In genomic region chr10:44966129-44966815, GRCh38 we compare ENCODE assay signal across 8 cellular contexts. TPM values are rescaled to one million over a fixed set of nuclear protein-coding genes. Genes with fewer than 3 reads are reported as not detected.
A peak's percentile ranks its signal among the peaks of the same experiment; 100 is the strongest.
DNase-seq lines count a peak whose midpoint lies in the region; ATAC-seq and TF ChIP-seq lines count a peak whose summit lies in the region.

No MANE protein-coding gene starts in this region.

- WGBS in adrenal gland, 4 donors, result 69 to 73% (median 72%) methylated on average over 8 of the region's 8 CpGs
- WGBS in SK-N-SH (ENCODE audit: low lambda C conversion rate), result 81% methylated on average over 8 of the region's 8 CpGs

- peak in 3 of 7 donors; percentile 7 to 41 (median 15) for DNase-seq in adrenal gland
- DNase-seq in osteocyte (ENCODE audit: extremely low spot score, unreplicated experiment), result no peak
- no peak for DNase-seq in stimulated activated naive CD4-positive, alpha-beta T cell (lab: John Stamatoyannopoulos, UW)
- DNase-seq in RPMI8226, result no peak
- DNase-seq in DMS 273 treated with DMSO at 0.1 percent for 48 hours (lab: John Stamatoyannopoulos, UW), result no peak
- DNase-seq in SK-N-SH, result no peak

- no peaks in the 10 kb centered on the region for H3F3A ChIP-seq in SK-N-SH (replicated peaks; ENCODE audit: insufficient read depth)

- H3K79me2 ChIP-seq in SK-N-SH (ENCODE audit: insufficient read depth), result no peaks in the 10 kb centered on the region

- no peak for TF ChIP-seq RAD21 in SK-N-SH (IDR thresholded peaks at IDR 0.05; ENCODE audit: low read length)

- no peaks in the 10 kb centered on the region for H4K20me1 ChIP-seq in SK-N-SH (ENCODE audit: insufficient read depth)

- H3K27ac Mint-ChIP-seq in osteocyte (ENCODE audit: unreplicated experiment), result peak overlapping the region; percentile 74

- H3K4me1 Mint-ChIP-seq in osteocyte (ENCODE audit: unreplicated experiment), result peaks cover 52% of the 10 kb centered on the region

- TF ChIP-seq EP300 in SK-N-SH (IDR thresholded peaks at IDR 0.05; ENCODE audit: borderline replicate concordance in 1 of 2, low read depth in 1 of 2, low read length in 1 of 2), result no peak

- H3K27ac ChIP-seq in adrenal gland (peak overlapping the region in 3 of 5 donors; percentile 0 to 80 (median 46)), SK-N-SH (ENCODE audit: low read depth in 2 of 2, low read length in 1 of 2) (no peak overlapping the region)

- no peaks in the 10 kb centered on the region for H3K9me2 ChIP-seq in SK-N-SH

- H3K4me1 ChIP-seq in adrenal gland (replicated peaks in 1 of 2), result peaks cover 8 to 49% of the 10 kb centered on the region in 2 donors
- H3K4me1 ChIP-seq in SK-N-SH (ENCODE audit: control insufficient read depth in 1 of 2, insufficient read depth in 2 of 2, low read depth in 1 of 2, low read length in 1 of 2), result peaks cover 12 to 16% of the 10 kb centered on the region in 2 experiments; a peak in 1 of 4 replicates

- intact Hi-C loops in adrenal gland (cut with DNase I), result no loop called here

- no peak overlapping the region; the same call in 1 of the 2 replicates for H3K4me2 ChIP-seq in SK-N-SH

- TF ChIP-seq POLR2A in adrenal gland (IDR thresholded peaks at IDR 0.05), result no peak

- no peak overlapping the region for H3K4me3 Mint-ChIP-seq in osteocyte (ENCODE audit: unreplicated experiment)

- H3K9me3 ChIP-seq in adrenal gland (replicated peaks in 1 of 3) (no peaks in the 10 kb centered on the region), SK-N-SH (no peaks in the 10 kb centered on the region)

- CTCF ChIA-PET in SK-N-SH (lab: Yijun Ruan, JAX), result interaction anchor here (1.0 to 9.6 kb wide), 3 partner anchors 13 to 38 kb away, joined by 3 to 81 read pairs (median 4); no protein-coding TSS in a partner anchor

- no peaks in the 10 kb centered on the region for H3K27me3 ChIP-seq in adrenal gland
- no peaks in the 10 kb centered on the region for H3K27me3 ChIP-seq in SK-N-SH (ENCODE audit: insufficient read depth)

- peak; percentile 25 for ATAC-seq in GM18517 (IDR thresholded peaks at IDR 0.05; ENCODE audit: unreplicated experiment)
- peak; percentile 30 for ATAC-seq in HG02623 (IDR thresholded peaks at IDR 0.05; ENCODE audit: unreplicated experiment)

- H3K4me3 ChIP-seq in adrenal gland (no peak overlapping the region), SK-N-SH (ENCODE audit: low read depth in 2 of 2, low read length in 1 of 2) (no peak overlapping the region)

- no peaks in the 10 kb centered on the region for H3K27me3 Mint-ChIP-seq in osteocyte (ENCODE audit: unreplicated experiment)

- H3K36me3 Mint-ChIP-seq in osteocyte (ENCODE audit: unreplicated experiment), result peaks cover 2% of the 10 kb centered on the region

- peaks cover 0 to 8% of the 10 kb centered on the region in 2 donors for H3K36me3 ChIP-seq in adrenal gland (replicated peaks in 1 of 2)
- H3K36me3 ChIP-seq in SK-N-SH (replicated peaks in 1 of 2; ENCODE audit: control insufficient read depth in 1 of 2, insufficient read depth in 2 of 2, low read length in 1 of 2), result peaks cover 0 to 6% of the 10 kb centered on the region in 2 experiments

- POLR2A ChIA-PET in SK-N-SH (lab: Yijun Ruan, JAX), result interaction anchor here (0.6 to 1.1 kb wide), 2 partner anchors 34 to 127 kb away, joined by 3 to 4 read pairs; no protein-coding TSS in a partner anchor

- no peak overlapping the region for H3K9ac ChIP-seq in SK-N-SH

- H2AFZ ChIP-seq in SK-N-SH (ENCODE audit: low read depth), result no peak overlapping the region

- no peaks in the 10 kb centered on the region for H3K9me3 Mint-ChIP-seq in osteocyte (ENCODE audit: unreplicated experiment)

- TF ChIP-seq CTCF in adrenal gland (IDR thresholded peaks at IDR 0.05), result no peak
- TF ChIP-seq CTCF in osteocyte (IDR thresholded peaks at IDR 0.05), result no peak
- TF ChIP-seq CTCF in SK-N-SH (IDR thresholded peaks at IDR 0.05), result no peak

TF ChIP-seq in SK-N-SH, 30 proteins besides CTCF, POLR2A, EP300 and RAD21:
- TF ChIP-seq YY1 (IDR thresholded peaks at IDR 0.05; ENCODE audit: low read depth), result no peak
- TF ChIP-seq NFIC (IDR thresholded peaks at IDR 0.05; ENCODE audit: borderline replicate concordance), result no peak
- no peak for TF ChIP-seq POLR2AphosphoS5 (IDR thresholded peaks at IDR 0.05; ENCODE audit: low read depth, low read length)
- no peak for TF ChIP-seq FOSL2 (IDR thresholded peaks at IDR 0.05; ENCODE audit: borderline replicate concordance, low read depth)
- TF ChIP-seq JUND (IDR thresholded peaks at IDR 0.05), result no peak
- TF ChIP-seq RFX5 (IDR thresholded peaks at IDR 0.05; ENCODE audit: low read length), result no peak
- no peak for TF ChIP-seq RXRA (IDR thresholded peaks at IDR 0.05; ENCODE audit: borderline replicate concordance, low read depth)
- no peak for TF ChIP-seq MEF2A (IDR thresholded peaks at IDR 0.05; ENCODE audit: borderline replicate concordance, low read depth)
- no peak for TF ChIP-seq FOXM1 (IDR thresholded peaks at IDR 0.05; ENCODE audit: low read depth)
- TF ChIP-seq SMC3 (IDR thresholded peaks at IDR 0.05; ENCODE audit: low read depth, low read length), result no peak
- no peak for TF ChIP-seq TEAD4 (IDR thresholded peaks at IDR 0.05; ENCODE audit: borderline replicate concordance, insufficient read depth)
- TF ChIP-seq GABPA (IDR thresholded peaks at IDR 0.05; ENCODE audit: low read depth), result no peak
- TF ChIP-seq IRF3 (IDR thresholded peaks at IDR 0.05; ENCODE audit: low read depth, low read length), result no peak
- no peak for TF ChIP-seq TCF12 (IDR thresholded peaks at IDR 0.05)
- TF ChIP-seq ZBTB33 (IDR thresholded peaks at IDR 0.05; ENCODE audit: borderline replicate concordance, low read depth), result no peak
- TF ChIP-seq GATA2 (CRISPR knock-in tag; IDR thresholded peaks at IDR 0.05), result no peak
TF ChIP-seq in SK-N-SH: peak in this region for 0.

RNA-seq across cellular contexts. Expression of gene RASSF4, which starts 6.7 kb away (rescaled TPM):
- 10 to 100 TPM in 7 of 8 donors, 1 to 10 TPM in 1; 6.6 to 38.8 (median 25.0) TPM for total RNA-seq in adrenal gland
- 10 to 100 TPM in 2 of 3 donors, 1 to 10 TPM in 1; 5.2 to 47.5 (median 38.3) TPM for polyA plus RNA-seq in adrenal gland
- 11.7 and 11.8 TPM in 2 replicates for total RNA-seq in osteocyte
- 11.0 and 14.1 TPM in 2 replicates for polyA plus RNA-seq in SK-N-SH (2012; rRNA removed)
- 4.6 and 5.5 TPM in 2 replicates for polyA plus RNA-seq in SK-N-SH (2012; cell fraction: cytosol; rRNA removed)
- 70.4 and 80.8 TPM in 2 replicates for polyA plus RNA-seq in SK-N-SH (2012; cell fraction: nucleus; rRNA removed)

RNA-seq across cellular contexts. Expression of gene DEPP1, which starts 12.3 kb away (rescaled TPM):
- total RNA-seq in adrenal gland, result 100 to 1,000 TPM in 4 of 8 donors, 10 to 100 TPM in 4; 13.2 to 179 (median 95.2) TPM
- polyA plus RNA-seq in adrenal gland, result 10 to 100 TPM; 17.6 to 86.8 (median 18.2) TPM
- 10.3 and 10.4 TPM in 2 replicates for total RNA-seq in osteocyte
- polyA plus RNA-seq in SK-N-SH (2012; rRNA removed), result 5.3 and 6.1 TPM in 2 replicates
- polyA plus RNA-seq in SK-N-SH (2012; cell fraction: cytosol; rRNA removed), result 3.2 and 4.1 TPM in 2 replicates
- polyA plus RNA-seq in SK-N-SH (2012; cell fraction: nucleus; rRNA removed), result 8.7 and 9.0 TPM in 2 replicates

RNA-seq across cellular contexts. Expression of gene ZNF22, which starts 34.5 kb away (rescaled TPM):
- total RNA-seq in adrenal gland, result 10 to 100 TPM in 7 of 8 donors, 1 to 10 TPM in 1; 8.0 to 17.3 (median 13.2) TPM
- 10 to 100 TPM; 10.9 to 21.3 (median 11.7) TPM for polyA plus RNA-seq in adrenal gland
- total RNA-seq in osteocyte, result 22.9 and 23.4 TPM in 2 replicates
- polyA plus RNA-seq in SK-N-SH (2012; rRNA removed), result 10.2 and 13.2 TPM in 2 replicates
- polyA plus RNA-seq in SK-N-SH (2012; cell fraction: cytosol; rRNA removed), result 17.1 and 20.7 TPM in 2 replicates
- polyA plus RNA-seq in SK-N-SH (2012; cell fraction: nucleus; rRNA removed), result 2.3 and 5.2 TPM in 2 replicates

RNA-seq across cellular contexts. Expression of gene TMEM72, which starts 55.1 kb away (rescaled TPM):
- total RNA-seq in adrenal gland (not detected), osteocyte (not detected in 2 replicates)
- polyA plus RNA-seq in adrenal gland (not detected), SK-N-SH (2012; rRNA removed) (not detected in 2 replicates)
- polyA plus RNA-seq in SK-N-SH (2012; cell fraction: cytosol; rRNA removed), result not detected in 2 replicates
- polyA plus RNA-seq in SK-N-SH (2012; cell fraction: nucleus; rRNA removed), result not detected in 2 replicates

Comparison
In these comparisons a context has a peak if more than half of its experiments do, and no peak if none do; other contexts are left out.
1. H3K27ac ChIP-seq: peak in adrenal gland (3 of 5); none in SK-N-SH (0 of 2).